24 cellular contexts compared by ENCODE assay signal in the genomic region with DNA sequence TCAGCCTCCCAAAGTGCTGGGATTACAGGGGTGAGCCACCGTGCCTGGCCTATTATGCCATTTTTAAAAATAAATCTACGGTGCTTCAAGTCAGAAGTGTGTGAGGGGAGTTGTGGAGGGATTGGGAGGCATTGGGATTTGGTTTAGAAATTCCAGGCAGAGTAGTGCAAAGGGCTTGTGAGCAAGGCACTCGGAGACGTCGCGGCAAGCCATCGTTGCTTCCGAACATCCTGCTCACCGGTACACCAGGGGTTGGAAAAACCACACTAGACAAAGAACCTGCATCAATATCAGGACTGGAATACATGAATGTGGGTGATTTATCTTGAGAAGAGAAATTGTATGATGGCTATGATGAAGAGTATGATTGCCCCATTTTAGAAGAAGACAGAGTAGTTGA.
"Had no signal": no experiment of that assay in that cellular context is flagged by ENCODE, and none has a peak within 500 bp of the region (broad histone marks: within the 10 kb centered on the region; RNA-seq: fewer than 3 reads in every experiment).

No MANE protein-coding gene starts in this region.

- H3K4me3 ChIP-seq: colonic mucosa, coronary artery, dorsolateral prefrontal cortex, esophagus muscularis mucosa, esophagus squamous epithelium, gastrocnemius medialis, gastroesophageal sphincter, heart left ventricle had no signal

- H3K27ac ChIP-seq: colonic mucosa, coronary artery, dorsolateral prefrontal cortex, epithelial cell of prostate, esophagus muscularis mucosa, esophagus squamous epithelium, foreskin keratinocyte, gastrocnemius medialis, gastroesophageal sphincter, heart left ventricle had no signal

- ATAC-seq: effector memory CD8-positive, alpha-beta T cell; esophagus mucosa; foreskin keratinocyte; gastrocnemius medialis; gastroesophageal sphincter; heart left ventricle had no signal

- H3K27me3 ChIP-seq: colonic mucosa, esophagus muscularis mucosa, esophagus squamous epithelium, foreskin keratinocyte, gastrocnemius medialis had no signal

- H3K27ac Mint-ChIP-seq: dendritic cell treated with granulocyte-macrophage colony-stimulating factor and Interleukin-4, amounts not matched to agents 40 ng/mL and 50 ng/mL, for 4 days; effector memory CD8-positive, alpha-beta T cell; endodermal cell had no signal

- H3K27me3 Mint-ChIP-seq: dendritic cell treated with granulocyte-macrophage colony-stimulating factor and Interleukin-4, amounts not matched to agents 40 ng/mL and 50 ng/mL, for 4 days; effector memory CD8-positive, alpha-beta T cell had no signal

- H3K36me3 ChIP-seq: colonic mucosa, esophagus muscularis mucosa, esophagus squamous epithelium, gastrocnemius medialis, gastroesophageal sphincter, heart left ventricle had no signal

- H3K9me3 Mint-ChIP-seq: effector memory CD8-positive, alpha-beta T cell had no signal

- H3K4me1 ChIP-seq: colonic mucosa, esophagus muscularis mucosa, esophagus squamous epithelium, foreskin keratinocyte, gastrocnemius medialis, gastroesophageal sphincter, heart left ventricle had no signal

- DNase-seq: colonic mucosa; cortex of kidney; dermis blood vessel endothelial cell; dorsolateral prefrontal cortex; effector CD4-positive, alpha-beta T cell; effector CD8-positive, alpha-beta T cell; effector memory CD4-positive, alpha-beta T cell; effector memory CD8-positive, alpha-beta T cell; endodermal cell; erythroblast; esophagus squamous epithelium; foreskin fibroblast; foreskin keratinocyte; foreskin melanocyte; gastrocnemius medialis; glutamatergic neuron; head of caudate nucleus; heart left ventricle had no signal

- H3K4me3 Mint-ChIP-seq: dendritic cell treated with granulocyte-macrophage colony-stimulating factor and Interleukin-4, amounts not matched to agents 40 ng/mL and 50 ng/mL, for 4 days; effector memory CD8-positive, alpha-beta T cell; endodermal cell had no signal

- H3K9me3 ChIP-seq: colonic mucosa, esophagus muscularis mucosa, esophagus squamous epithelium, gastrocnemius medialis, gastroesophageal sphincter, heart left ventricle had no signal

- H3K4me1 Mint-ChIP-seq: endodermal cell had no signal
